8 cellular contexts compared by ENCODE assay signal in the genomic region with DNA sequence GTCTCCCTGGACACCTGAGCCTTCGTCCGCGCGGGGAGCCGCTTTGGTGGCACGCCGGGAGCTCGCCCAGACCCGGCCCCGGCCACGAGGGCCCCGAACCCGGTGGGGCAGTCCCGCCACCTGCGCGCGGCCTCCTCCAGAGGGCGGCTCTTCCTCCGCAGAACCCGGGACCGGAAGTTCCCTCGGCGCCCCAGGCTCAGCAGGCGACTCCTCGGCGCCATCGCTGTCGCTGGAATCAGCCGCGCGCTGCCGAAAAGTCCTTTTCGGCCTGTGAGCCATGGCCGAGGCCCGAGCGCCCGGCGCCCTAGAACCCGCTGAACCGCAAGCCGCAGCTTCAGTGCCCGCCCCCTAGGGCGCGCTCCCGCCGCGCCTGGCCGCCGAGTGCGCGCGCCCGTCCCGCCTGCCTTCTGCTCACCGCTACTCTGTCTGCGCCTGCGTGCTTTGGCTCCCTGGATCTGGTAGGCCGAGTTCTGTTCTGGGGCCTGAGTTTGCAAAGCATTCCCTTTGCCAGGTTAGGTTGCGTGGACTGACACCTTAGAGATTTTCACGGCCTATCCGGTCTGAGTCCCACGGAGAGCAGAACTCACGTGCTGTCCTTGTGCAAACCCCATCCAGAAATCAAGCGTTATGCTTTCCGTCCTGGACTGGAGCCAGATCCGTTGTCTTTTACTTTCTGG. TPM values are rescaled to one million over a fixed set of nuclear protein-coding genes. Genes with fewer than 3 reads are reported as not detected.
DNase-seq lines count a peak whose midpoint lies in the region; ATAC-seq, FAIRE-seq and TF ChIP-seq lines count a peak whose summit lies in the region.

Gene GCFC2, minus strand, starts transcription at position 339 of the 677 bp plus-strand sequence. Its CDS starts 60 bp downstream, at position 279.

- DNase-seq in D721Med (ENCODE audit: insufficient read length, low spot score) = peak; percentile 65
- peak; percentile 90 for DNase-seq in activated CD8-positive, alpha-beta memory T cell treated with anti-CD3 and anti-CD28 coated beads, Interleukin-2, amount 50 U/mL, for 48 hours
- peak; percentile 83 for DNase-seq in epidermal melanocyte (ENCODE audit: insufficient read length, low spot score)
- DNase-seq in stimulated activated CD8-positive, alpha-beta memory T cell treated with anti-CD3 and anti-CD28 coated beads, Interleukin-4, amount 100 ng/mL, for 24 hours (ENCODE audit: low read depth) = peak; percentile 80

- H3K9ac ChIP-seq in HUES6 (ENCODE audit: low read length) = peak within 1 kb of the TSS; percentile 84
- H3K9ac ChIP-seq in OCI-LY1 (ENCODE audit: low read length) = peak within 1 kb of the TSS; percentile 90

- H3K27ac ChIP-seq in HUES6 (ENCODE audit: low read depth, low read length) (peak within 1 kb of the TSS; percentile 92), OCI-LY1 (ENCODE audit: low read depth, low read length, poor library complexity, severe bottlenecking) (peak within 1 kb of the TSS; percentile 78)

- peaks cover 12% of the 10 kb centered on the region for H3K4me1 ChIP-seq in HUES6 (ENCODE audit: control insufficient read depth, insufficient read depth, low read length)
- peaks cover 19% of the 10 kb centered on the region for H3K4me1 ChIP-seq in OCI-LY1 (ENCODE audit: insufficient read depth, low read length, severe bottlenecking)
- H3K4me1 ChIP-seq in mononuclear cell (ENCODE audit: insufficient read depth, low read length) = peaks cover 5% of the 10 kb centered on the region

- H3K4me2 ChIP-seq in OCI-LY1 (ENCODE audit: low read length) = peak within 1 kb of the TSS; percentile 77

- no peaks in the 10 kb centered on the region for H3K9me3 ChIP-seq in HUES6 (ENCODE audit: control insufficient read depth, insufficient read depth, low read depth, low read length)
- H3K9me3 ChIP-seq in OCI-LY1 (ENCODE audit: low read length) = no peaks in the 10 kb centered on the region
- H3K9me3 ChIP-seq in mononuclear cell (ENCODE audit: low read depth, low read length) = no peaks in the 10 kb centered on the region

- peak; percentile 95 for ATAC-seq in GM21423 (IDR thresholded peaks at IDR 0.05; ENCODE audit: unreplicated experiment)

- no peak for FAIRE-seq in D721Med (lab: Jason Lieb, UNC)

- H2AFZ ChIP-seq in OCI-LY1 (ENCODE audit: low read length) = peak within 1 kb of the TSS; percentile 99

- H3K36me3 ChIP-seq in HUES6 (ENCODE audit: control insufficient read depth, insufficient read depth, low read length) (peaks cover 9% of the 10 kb centered on the region), OCI-LY1 (ENCODE audit: insufficient read depth, low read length) (peaks cover 5% of the 10 kb centered on the region; the same call in 1 of the 2 replicates)

- H3K79me2 ChIP-seq in OCI-LY1 (ENCODE audit: insufficient read depth, low read length) = peaks cover 18% of the 10 kb centered on the region

- H4K20me1 ChIP-seq in OCI-LY1 (ENCODE audit: insufficient read depth, low read length) = no peaks in the 10 kb centered on the region

- peak; percentile 21 for TF ChIP-seq CTCF in D721Med (IDR thresholded peaks at IDR 0.05; ENCODE audit: insufficient read depth, missing control alignments)
- TF ChIP-seq CTCF in OCI-LY1 (IDR thresholded peaks at IDR 0.05; ENCODE audit: low read length) = peak; percentile 25; the same call in 1 of the 2 replicates

- H3F3A ChIP-seq in OCI-LY1 (ENCODE audit: insufficient read depth, low read length) = no peaks in the 10 kb centered on the region

- H3K27me3 ChIP-seq in HUES6 (ENCODE audit: control insufficient read depth, insufficient read depth, low read length) = no peaks in the 10 kb centered on the region
- H3K27me3 ChIP-seq in OCI-LY1 (ENCODE audit: insufficient read depth, low read length) = no peaks in the 10 kb centered on the region
- H3K27me3 ChIP-seq in mononuclear cell (ENCODE audit: insufficient read depth, low read length) = no peaks in the 10 kb centered on the region

- H3K9me2 ChIP-seq in OCI-LY1 (ENCODE audit: low read depth, low read length) = no peaks in the 10 kb centered on the region

- H3K4me3 ChIP-seq in HUES6 (ENCODE audit: low read depth, low read length) (peak within 1 kb of the TSS; percentile 76), OCI-LY1 (ENCODE audit: low read depth, low read length, poor library complexity, severe bottlenecking) (peak within 1 kb of the TSS; percentile 76), mononuclear cell (ENCODE audit: low read length) (peak within 1 kb of the TSS; percentile 65)

RNA-seq across cellular contexts. Expression of gene GCFC2, which starts in this region (rescaled TPM):
- 16.7 TPM for total RNA-seq in mononuclear cell

Comparison
In these comparisons a context has a peak if more than half of its experiments do, and no peak if none do; other contexts are left out.
1. Peak in every context shown above with its lines: DNase-seq, ATAC-seq, H3K4me3 ChIP-seq and H3K27ac ChIP-seq.